8 cellular contexts compared by ENCODE assay signal in genomic region chr16:2428787-2429036, GRCh38. TPM values are rescaled to one million over a fixed set of nuclear protein-coding genes. Genes with fewer than 3 reads are reported as not detected.
DNase-seq lines count a peak whose midpoint lies in the region; ATAC-seq and TF ChIP-seq lines count a peak whose summit lies in the region.

No MANE protein-coding gene starts in this region.

- no peaks in the 10 kb centered on the region for H3K9me3 ChIP-seq in BE2C
- H3K9me3 ChIP-seq in muscle layer of duodenum (ENCODE audit: control insufficient read depth in 1 of 2, low read length in 2 of 2), result no peaks in the 10 kb centered on the region

- H3K27me3 ChIP-seq in BE2C (no peaks in the 10 kb centered on the region), HL-60 (ENCODE audit: insufficient read depth, poor library complexity, severe bottlenecking) (no peaks in the 10 kb centered on the region), muscle layer of duodenum (ENCODE audit: low read depth, low read length) (no peaks in the 10 kb centered on the region)

- ATAC-seq in GM18870 (IDR thresholded peaks at IDR 0.05; ENCODE audit: unreplicated experiment), result no peak

- peak overlapping the region; percentile 63 for H3K4me3 ChIP-seq in BE2C (ENCODE audit: low read depth, low read length)
- H3K4me3 ChIP-seq in HL-60 (replicated peaks; ENCODE audit: insufficient read depth, low read length), result peak overlapping the region; percentile 62
- H3K4me3 ChIP-seq in choroid plexus epithelial cell (ENCODE audit: low read depth, low read length), result peak overlapping the region; percentile 84
- peak overlapping the region; percentile 46 to 86 for H3K4me3 ChIP-seq in muscle layer of duodenum (ENCODE audit: low read depth in 1 of 2, low read length in 2 of 2)

- H3K36me3 ChIP-seq in BE2C (peaks cover 35% of the 10 kb centered on the region), muscle layer of duodenum (ENCODE audit: control insufficient read depth in 1 of 2, insufficient read depth in 2 of 2, low read length in 2 of 2) (no peaks in the 10 kb centered on the region)

- TF ChIP-seq CTCF in BE2C (IDR thresholded peaks at IDR 0.05; ENCODE audit: low read depth, low read length) (no peak), HL-60 (IDR thresholded peaks at IDR 0.05; ENCODE audit: insufficient read depth, low read length) (no peak), choroid plexus epithelial cell (conservative IDR thresholded peaks at IDR 0.05; ENCODE audit: low read depth, low read length) (no peak)

- no peak for DNase-seq in BE2C
- DNase-seq in HL-60 (ENCODE audit: low read depth in 1 of 2, low spot score in 1 of 2), result no peak
- DNase-seq in choroid plexus epithelial cell (ENCODE audit: low read depth), result no peak
- DNase-seq in NCI-H1417 treated with DMSO at 0.1 percent for 48 hours (lab: John Stamatoyannopoulos, UW), result no peak
- no peak for DNase-seq in DMS153 (lab: John Stamatoyannopoulos, UW)
- no peak for DNase-seq in stimulated activated naive CD4-positive, alpha-beta T cell treated with Interleukin-2 at 50 U/mL for 16 hours (lab: John Stamatoyannopoulos, UW)

- H3K4me1 ChIP-seq in BE2C (peaks cover 5% of the 10 kb centered on the region; the same call in 1 of the 2 replicates), muscle layer of duodenum (ENCODE audit: control insufficient read depth in 1 of 2, insufficient read depth in 2 of 2, low read length in 2 of 2) (peaks cover 4 to 10% of the 10 kb centered on the region in 2 donors)

- H3K27ac ChIP-seq in HL-60 (replicated peaks) (peak overlapping the region; percentile 59), muscle layer of duodenum (ENCODE audit: low read length) (no peak overlapping the region)

RNA-seq across cellular contexts. Expression of gene CCNF, which starts 0.5 kb away (rescaled TPM):
- 18.6 TPM for polyA plus RNA-seq in BE2C (2012; ENCODE audit: insufficient read depth, insufficient read length, low read depth)

RNA-seq across cellular contexts. Expression of gene TEDC2, which starts 31.2 kb away (rescaled TPM):
- polyA plus RNA-seq in BE2C (2012; ENCODE audit: insufficient read depth, insufficient read length, low read depth), result 13.3 TPM

RNA-seq across cellular contexts. Expression of gene NTN3, which starts 42.4 kb away (rescaled TPM):
- 4.2 TPM for polyA plus RNA-seq in BE2C (2012; ENCODE audit: insufficient read depth, insufficient read length, low read depth)

RNA-seq across cellular contexts. Expression of gene TBC1D24, which starts 46.2 kb away (rescaled TPM):
- 27.6 TPM for polyA plus RNA-seq in BE2C (2012; ENCODE audit: insufficient read depth, insufficient read length, low read depth)
